In the genomic region with DNA sequence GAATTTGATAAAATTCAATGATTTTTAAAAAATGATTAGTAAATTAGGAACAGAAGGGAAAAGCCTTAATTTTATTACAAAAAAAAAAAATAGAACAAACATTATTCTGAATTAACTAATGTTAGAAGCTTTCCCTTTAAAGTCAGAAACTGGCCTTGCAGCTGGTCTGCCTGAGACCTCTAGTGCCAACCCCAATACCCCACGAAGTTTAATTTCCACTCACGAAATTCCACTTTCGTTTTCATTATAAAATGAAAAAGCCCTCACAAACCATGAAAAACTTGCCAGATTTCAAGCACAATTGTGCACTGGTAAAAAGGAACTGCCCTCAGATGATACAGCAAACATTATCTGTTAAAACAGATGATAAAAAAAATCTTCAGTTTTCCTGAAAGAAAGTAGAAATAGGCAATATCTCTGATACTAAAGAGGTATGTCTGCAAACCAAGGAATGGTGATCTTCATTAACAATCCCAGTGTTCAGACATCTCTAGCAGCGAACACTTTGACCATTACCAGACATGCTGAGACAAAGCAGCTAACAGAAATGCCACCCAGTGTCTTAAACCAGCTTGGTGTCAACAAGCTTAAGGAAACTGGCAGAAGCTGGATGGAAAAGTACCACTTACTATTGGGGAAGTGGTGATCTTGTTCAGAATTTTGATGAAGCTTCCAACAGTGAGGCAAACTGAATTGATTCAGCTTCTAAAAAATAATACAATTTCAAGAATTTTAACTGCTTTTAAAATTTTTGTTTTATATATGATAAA, we compare ENCODE assay signal across 9 cellular contexts.
DNase-seq lines count a peak whose midpoint lies in the region; ATAC-seq and TF ChIP-seq lines count a peak whose summit lies in the region.
"Had no signal": no experiment of that assay in that cellular context is flagged by ENCODE, and none has a peak within 500 bp of the region (broad histone marks: within the 10 kb centered on the region; RNA-seq: fewer than 3 reads in every experiment).

No MANE protein-coding gene starts in this region.

- no peak for TF ChIP-seq CTCF in activated CD8-positive, alpha-beta T cell treated with anti-CD3 and anti-CD28 coated beads for 36 hours (IDR thresholded peaks at IDR 0.05)
- no peak for TF ChIP-seq CTCF in tibial nerve (IDR thresholded peaks at IDR 0.05)

- H3K36me3 ChIP-seq in tibial nerve = no peaks in the 10 kb centered on the region

- peaks cover 0 to 8% (median 0%) of the 10 kb centered on the region in 4 donors for H3K4me1 ChIP-seq in tibial nerve

- no peak overlapping the region for H3K27ac Mint-ChIP-seq in activated naive CD4-positive, alpha-beta T cell treated with anti-CD3 and anti-CD28 coated beads, Interleukin-2, amount 10 ng/mL, durations not matched to agents 7 days and 5 days
- H3K27ac Mint-ChIP-seq in activated CD8-positive, alpha-beta T cell treated with anti-CD3 and anti-CD28 coated beads for 36 hours = peak overlapping the region; percentile 30
- peak overlapping the region; percentile 47 to 85 (median 76) for H3K27ac Mint-ChIP-seq in immature natural killer cell

- H3K4me3 ChIP-seq in tibial nerve = peak overlapping the region in 3 of 4 donors; percentile 15 to 34 (median 32)

- TF ChIP-seq EP300 in tibial nerve (IDR thresholded peaks at IDR 0.05) = no peak

- H3K27me3 Mint-ChIP-seq in activated naive CD4-positive, alpha-beta T cell treated with anti-CD3 and anti-CD28 coated beads, Interleukin-2, amount 10 ng/mL, durations not matched to agents 7 days and 5 days = no peaks in the 10 kb centered on the region
- H3K27me3 Mint-ChIP-seq in activated CD8-positive, alpha-beta T cell treated with anti-CD3 and anti-CD28 coated beads for 36 hours = no peaks in the 10 kb centered on the region
- H3K27me3 Mint-ChIP-seq in immature natural killer cell (ENCODE audit: low read depth in 3 of 3) = peaks cover 0 to 2% (median 0%) of the 10 kb centered on the region in 3 donors

- no peak for TF ChIP-seq POLR2A in tibial nerve (IDR thresholded peaks at IDR 0.05)

- intact Hi-C loops in activated CD8-positive, alpha-beta T cell treated with anti-CD3 and anti-CD28 coated beads for 36 hours (cut with micrococcal nuclease) = no loop called here

- 34 to 37% methylated on average over 4 of the region's 4 CpGs for WGBS in tibial nerve, 2 donors

- POLR2A ChIA-PET in activated CD8-positive, alpha-beta T cell treated with anti-CD3 and anti-CD28 coated beads for 36 hours (lab: Charles Lee) = no interaction called here

- no peaks in the 10 kb centered on the region for H3K9me3 Mint-ChIP-seq in activated naive CD4-positive, alpha-beta T cell treated with anti-CD3 and anti-CD28 coated beads, Interleukin-2, amount 10 ng/mL, durations not matched to agents 7 days and 5 days
- H3K9me3 Mint-ChIP-seq in activated CD8-positive, alpha-beta T cell treated with anti-CD3 and anti-CD28 coated beads for 36 hours = no peaks in the 10 kb centered on the region
- H3K9me3 Mint-ChIP-seq in immature natural killer cell = no peaks in the 10 kb centered on the region

- H3K27ac ChIP-seq in tibial nerve = peak overlapping the region in 3 of 4 donors; percentile 40 to 61 (median 48)

- ATAC-seq in activated CD8-positive, alpha-beta T cell treated with anti-CD3 and anti-CD28 coated beads for 36 hours = no peak
- no peak for ATAC-seq in HG03108 (IDR thresholded peaks at IDR 0.05; ENCODE audit: unreplicated experiment)

- DNase-seq in activated naive CD4-positive, alpha-beta T cell treated with anti-CD3 and anti-CD28 coated beads, Interleukin-2, amount 10 ng/mL, durations not matched to agents 7 days and 5 days = no peak
- DNase-seq in activated naive CD4-positive, alpha-beta T cell treated with anti-CD3 and anti-CD28 coated beads, Interleukin-2, amount 50 U/mL, for 16 hours = no peak
- DNase-seq in activated CD8-positive, alpha-beta T cell treated with anti-CD3 and anti-CD28 coated beads for 36 hours = no peak
- DNase-seq in immature natural killer cell (peak; percentile 5 to 14 (median 9)), tibial nerve (ENCODE audit: low spot score in 2 of 2) (no peak), NCI-H2196 (lab: John Stamatoyannopoulos, UW; ENCODE audit: unreplicated experiment) (no peak), SIG-M5 (lab: John Stamatoyannopoulos, UW) (no peak)
- DNase-seq: DMS53 had no signal

- no peaks in the 10 kb centered on the region for H3K36me3 Mint-ChIP-seq in activated naive CD4-positive, alpha-beta T cell treated with anti-CD3 and anti-CD28 coated beads, Interleukin-2, amount 10 ng/mL, durations not matched to agents 7 days and 5 days
- peaks cover 18% of the 10 kb centered on the region for H3K36me3 Mint-ChIP-seq in activated CD8-positive, alpha-beta T cell treated with anti-CD3 and anti-CD28 coated beads for 36 hours (ENCODE audit: low read depth)
- no peaks in the 10 kb centered on the region for H3K36me3 Mint-ChIP-seq in immature natural killer cell

- peak overlapping the region; percentile 7 for H3K4me3 Mint-ChIP-seq in activated naive CD4-positive, alpha-beta T cell treated with anti-CD3 and anti-CD28 coated beads, Interleukin-2, amount 10 ng/mL, durations not matched to agents 7 days and 5 days
- peak overlapping the region; percentile 22 for H3K4me3 Mint-ChIP-seq in activated CD8-positive, alpha-beta T cell treated with anti-CD3 and anti-CD28 coated beads for 36 hours
- H3K4me3 Mint-ChIP-seq in immature natural killer cell = peak overlapping the region; percentile 82 to 85 (median 83)

- H3K9me3 ChIP-seq in tibial nerve = no peaks in the 10 kb centered on the region

- H3K4me1 Mint-ChIP-seq in activated naive CD4-positive, alpha-beta T cell treated with anti-CD3 and anti-CD28 coated beads, Interleukin-2, amount 10 ng/mL, durations not matched to agents 7 days and 5 days = peaks cover 10% of the 10 kb centered on the region
- peaks cover 12% of the 10 kb centered on the region for H3K4me1 Mint-ChIP-seq in activated CD8-positive, alpha-beta T cell treated with anti-CD3 and anti-CD28 coated beads for 36 hours (ENCODE audit: low read depth)
- peaks cover 10 to 14% of the 10 kb centered on the region in 2 donors for H3K4me1 Mint-ChIP-seq in immature natural killer cell

- no peaks in the 10 kb centered on the region for H3K27me3 ChIP-seq in tibial nerve

- CTCF ChIA-PET in activated naive CD4-positive, alpha-beta T cell treated with anti-CD3 and anti-CD28 coated beads, Interleukin-2, amount 10 ng/mL, durations not matched to agents 7 days and 5 days (lab: Charles Lee) = interaction anchor here (1.0 kb wide), 1 partner anchor 11 kb away, joined by 4 read pairs; no protein-coding TSS in a partner anchor
- CTCF ChIA-PET in activated CD8-positive, alpha-beta T cell treated with anti-CD3 and anti-CD28 coated beads for 36 hours (lab: Charles Lee) = interaction anchor here (1.9 kb wide), 1 partner anchor 12 kb away, joined by 5 read pairs; no protein-coding TSS in a partner anchor

Comparison
In these comparisons a context has a peak if more than half of its experiments do, and no peak if none do; other contexts are left out.
1. DNase-seq: peak in immature natural killer cell (3 of 3); none in activated naive CD4-positive, alpha-beta T cell treated with anti-CD3 and anti-CD28 coated beads, Interleukin-2, amount 10 ng/mL, durations not matched to agents 7 days and 5 days (single experiment), activated naive CD4-positive, alpha-beta T cell treated with anti-CD3 and anti-CD28 coated beads, Interleukin-2, amount 50 U/mL, for 16 hours (single experiment), activated CD8-positive, alpha-beta T cell treated with anti-CD3 and anti-CD28 coated beads for 36 hours (single experiment), tibial nerve (0 of 2), NCI-H2196 (single experiment) and SIG-M5 (single experiment).
2. H3K4me3 Mint-ChIP-seq: peak in every context shown above with its lines; median percentile 83 in immature natural killer cell; 22 in activated CD8-positive, alpha-beta T cell treated with anti-CD3 and anti-CD28 coated beads for 36 hours; 7 in activated naive CD4-positive, alpha-beta T cell treated with anti-CD3 and anti-CD28 coated beads, Interleukin-2, amount 10 ng/mL, durations not matched to agents 7 days and 5 days.